Comparison of ENCODE assay signal across 17 cellular contexts in genomic region chr12:110566993-110567392, GRCh38. TPM values are rescaled to one million over a fixed set of nuclear protein-coding genes. Genes with fewer than 3 reads are reported as not detected.
A peak's percentile ranks its signal among the peaks of the same experiment; 100 is the strongest.
DNase-seq lines count a peak whose midpoint lies in the region; ATAC-seq and TF ChIP-seq lines count a peak whose summit lies in the region.
"Had no signal": no experiment of that assay in that cellular context is flagged by ENCODE, and none has a peak within 500 bp of the region (broad histone marks: within the 10 kb centered on the region; RNA-seq: fewer than 3 reads in every experiment).

No MANE protein-coding gene starts in this region.

- WGBS in mesenchymal stem cell = 93% methylated on average over 5 of the region's 5 CpGs

- peaks cover 13% of the 10 kb centered on the region for H3K9me3 Mint-ChIP-seq in activated CD8-positive, alpha-beta T cell treated with anti-CD3 and anti-CD28 coated beads for 36 hours
- peaks cover 14% of the 10 kb centered on the region for H3K9me3 Mint-ChIP-seq in activated CD8-positive, alpha-beta T cell treated with anti-CD3 and anti-CD28 coated beads, Interleukin-2, amount 10 ng/mL, durations not matched to agents 7 days and 5 days (ENCODE audit: insufficient read depth)
- H3K9me3 Mint-ChIP-seq in CD4-positive, alpha-beta T cell = peaks cover 2% of the 10 kb centered on the region
- peaks cover 19% of the 10 kb centered on the region for H3K9me3 Mint-ChIP-seq in WTC11

- peaks cover 29% of the 10 kb centered on the region for H3K79me1 ChIP-seq in mesenchymal stem cell (replicated peaks; ENCODE audit: low read length, poor library complexity, severe bottlenecking)

- no peak overlapping the region for H3K14ac ChIP-seq in mesenchymal stem cell (ENCODE audit: low read length in 2 of 2)

- peaks cover 15% of the 10 kb centered on the region for H3K9me3 ChIP-seq in CD4-positive, alpha-beta T cell (ENCODE audit: control insufficient read depth, low read length)
- H3K9me3 ChIP-seq in mesenchymal stem cell (ENCODE audit: control insufficient read depth, low read length) = peaks cover 12% of the 10 kb centered on the region

- intact Hi-C loops in activated CD8-positive, alpha-beta T cell treated with anti-CD3 and anti-CD28 coated beads for 36 hours (cut with micrococcal nuclease) = no loop called here
- intact Hi-C loops in CD4-positive, alpha-beta T cell (cut with DNase I, micrococcal nuclease) = no loop called here

- no peak overlapping the region for H2AK5ac ChIP-seq in mesenchymal stem cell (ENCODE audit: low read length, severe bottlenecking)

- POLR2A ChIA-PET in activated CD8-positive, alpha-beta T cell treated with anti-CD3 and anti-CD28 coated beads for 36 hours (lab: Charles Lee) = interaction anchor here (1.2 to 11.8 kb wide), 3 partner anchors 10 to 99 kb away, joined by 3 to 79 read pairs (median 3); partner anchors contain the start of genes FAM216A and GPN3
- POLR2A ChIA-PET in activated CD8-positive, alpha-beta T cell treated with anti-CD3 and anti-CD28 coated beads, Interleukin-2, amount 10 ng/mL, durations not matched to agents 7 days and 5 days (lab: Charles Lee) = interaction anchor here (2.3 kb wide), 1 partner anchor 9 kb away, joined by 6 read pairs; no protein-coding TSS in a partner anchor
- POLR2A ChIA-PET in CD4-positive, alpha-beta T cell (lab: Charles Lee) = interaction anchor here (1.1 kb wide), 1 partner anchor 40 kb away, joined by 3 read pairs; no protein-coding TSS in a partner anchor
- POLR2A ChIA-PET in WTC11 (lab: Charles Lee) = no interaction called here

- H3K18ac ChIP-seq in mesenchymal stem cell (ENCODE audit: low read depth in 1 of 2, low read length in 2 of 2) = no peak overlapping the region

- peak overlapping the region; percentile 11 for H4K91ac ChIP-seq in mesenchymal stem cell (ENCODE audit: low read length)

- peak overlapping the region; percentile 40 for H3K27ac Mint-ChIP-seq in activated CD8-positive, alpha-beta T cell treated with anti-CD3 and anti-CD28 coated beads for 36 hours
- H3K27ac Mint-ChIP-seq in activated CD8-positive, alpha-beta T cell treated with anti-CD3 and anti-CD28 coated beads, Interleukin-2, amount 10 ng/mL, durations not matched to agents 7 days and 5 days = no peak overlapping the region
- peak overlapping the region; percentile 97 for H3K27ac Mint-ChIP-seq in CD4-positive, alpha-beta T cell
- H3K27ac Mint-ChIP-seq in WTC11 = peak overlapping the region; percentile 69
- H3K27ac Mint-ChIP-seq: stimulated activated effector memory CD8-positive, alpha-beta T cell treated with anti-CD3 and anti-CD28 coated beads, Interleukin-12 subunit alpha, Interleukin-12 subunit beta, amount 100 ng/mL, for 72 hours had no signal

- H3K27ac ChIP-seq in CD4-positive, alpha-beta T cell (ENCODE audit: low read depth, low read length) = no peak overlapping the region
- H3K27ac ChIP-seq in mesenchymal stem cell (ENCODE audit: low read length, poor library complexity, severe bottlenecking) = no peak overlapping the region
- H3K27ac ChIP-seq: ascending aorta, VCaP had no signal

- H2BK12ac ChIP-seq in mesenchymal stem cell (ENCODE audit: low read length in 2 of 2) = no peak overlapping the region

- H3K27me3 ChIP-seq in CD4-positive, alpha-beta T cell (ENCODE audit: control insufficient read depth, insufficient read depth, low read length) = no peaks in the 10 kb centered on the region
- H3K27me3 ChIP-seq in mesenchymal stem cell (ENCODE audit: control insufficient read depth in 1 of 2, insufficient read depth in 1 of 2, low read length in 2 of 2) = no peaks in the 10 kb centered on the region
- H3K27me3 ChIP-seq: ascending aorta, tibial nerve had no signal

- no peak overlapping the region for H3K4me2 ChIP-seq in mesenchymal stem cell (ENCODE audit: low read length, poor library complexity, severe bottlenecking)

- H3K36me3 ChIP-seq in mesenchymal stem cell (ENCODE audit: control insufficient read depth in 1 of 2, insufficient read depth in 2 of 2, low read depth in 1 of 2, low read length in 2 of 2) = no peaks in the 10 kb centered on the region
- H3K36me3 ChIP-seq: ascending aorta, tibial nerve had no signal

- H2BK120ac ChIP-seq in mesenchymal stem cell (ENCODE audit: low read depth, low read length) = no peak overlapping the region

- H3K36me3 Mint-ChIP-seq in activated CD8-positive, alpha-beta T cell treated with anti-CD3 and anti-CD28 coated beads for 36 hours (ENCODE audit: low read depth) = peaks cover 41% of the 10 kb centered on the region
- peaks cover 23% of the 10 kb centered on the region for H3K36me3 Mint-ChIP-seq in activated CD8-positive, alpha-beta T cell treated with anti-CD3 and anti-CD28 coated beads, Interleukin-2, amount 10 ng/mL, durations not matched to agents 7 days and 5 days (ENCODE audit: low read depth)
- peaks cover 39% of the 10 kb centered on the region for H3K36me3 Mint-ChIP-seq in CD4-positive, alpha-beta T cell (ENCODE audit: low read depth)
- H3K36me3 Mint-ChIP-seq in WTC11 = peaks cover 24% of the 10 kb centered on the region

- no peak overlapping the region for H3K4me3 Mint-ChIP-seq in activated CD8-positive, alpha-beta T cell treated with anti-CD3 and anti-CD28 coated beads for 36 hours
- no peak overlapping the region for H3K4me3 Mint-ChIP-seq in activated CD8-positive, alpha-beta T cell treated with anti-CD3 and anti-CD28 coated beads, Interleukin-2, amount 10 ng/mL, durations not matched to agents 7 days and 5 days
- no peak overlapping the region for H3K4me3 Mint-ChIP-seq in CD4-positive, alpha-beta T cell
- no peak overlapping the region for H3K4me3 Mint-ChIP-seq in WTC11
- H3K4me3 Mint-ChIP-seq: mesothelial cell of epicardium; stimulated activated effector memory CD8-positive, alpha-beta T cell treated with anti-CD3 and anti-CD28 coated beads, Interleukin-12 subunit alpha, Interleukin-12 subunit beta, amount 100 ng/mL, for 72 hours had no signal

- no peaks in the 10 kb centered on the region for H3K27me3 Mint-ChIP-seq in activated CD8-positive, alpha-beta T cell treated with anti-CD3 and anti-CD28 coated beads for 36 hours
- H3K27me3 Mint-ChIP-seq in activated CD8-positive, alpha-beta T cell treated with anti-CD3 and anti-CD28 coated beads, Interleukin-2, amount 10 ng/mL, durations not matched to agents 7 days and 5 days (ENCODE audit: low read depth) = no peaks in the 10 kb centered on the region
- no peaks in the 10 kb centered on the region for H3K27me3 Mint-ChIP-seq in CD4-positive, alpha-beta T cell
- peaks cover 2% of the 10 kb centered on the region; the same call in 1 of the 2 replicates for H3K27me3 Mint-ChIP-seq in WTC11 (ENCODE audit: low read depth)

- no peak overlapping the region for H3K9ac ChIP-seq in mesenchymal stem cell (ENCODE audit: low read length)

- peaks cover 4% of the 10 kb centered on the region for H3K4me1 ChIP-seq in mesenchymal stem cell (ENCODE audit: control insufficient read depth, insufficient read depth, low read depth, low read length)

- TF ChIP-seq CTCF in activated CD8-positive, alpha-beta T cell treated with anti-CD3 and anti-CD28 coated beads for 36 hours (IDR thresholded peaks at IDR 0.05) = no peak
- TF ChIP-seq CTCF in CD4-positive, alpha-beta T cell (IDR thresholded peaks at IDR 0.05) = no peak
- no peak for TF ChIP-seq CTCF in WTC11 (IDR thresholded peaks at IDR 0.05)

- H3K23ac ChIP-seq in mesenchymal stem cell (ENCODE audit: low read length in 2 of 2) = no peak overlapping the region

- H3K4me1 Mint-ChIP-seq in activated CD8-positive, alpha-beta T cell treated with anti-CD3 and anti-CD28 coated beads for 36 hours (ENCODE audit: low read depth) = peaks cover 61% of the 10 kb centered on the region
- peaks cover 39% of the 10 kb centered on the region for H3K4me1 Mint-ChIP-seq in activated CD8-positive, alpha-beta T cell treated with anti-CD3 and anti-CD28 coated beads, Interleukin-2, amount 10 ng/mL, durations not matched to agents 7 days and 5 days (ENCODE audit: low read depth)
- H3K4me1 Mint-ChIP-seq in CD4-positive, alpha-beta T cell (ENCODE audit: low read depth) = peaks cover 55% of the 10 kb centered on the region
- H3K4me1 Mint-ChIP-seq in WTC11 = peaks cover 21% of the 10 kb centered on the region

- no peak overlapping the region for H2AFZ ChIP-seq in mesenchymal stem cell (ENCODE audit: low read depth, low read length)

- H3K4me3 ChIP-seq in mesenchymal stem cell (ENCODE audit: insufficient read depth in 1 of 2, low read depth in 1 of 2, low read length in 2 of 2) = no peak overlapping the region
- H3K4me3 ChIP-seq: ascending aorta, tibial nerve had no signal

- no peak for DNase-seq in activated CD8-positive, alpha-beta T cell treated with anti-CD3 and anti-CD28 coated beads for 36 hours
- no peak for DNase-seq in activated CD8-positive, alpha-beta T cell treated with anti-CD3 and anti-CD28 coated beads, Interleukin-2, amount 10 ng/mL, durations not matched to agents 7 days and 5 days
- no peak for DNase-seq in CD4-positive, alpha-beta T cell
- no peak for DNase-seq in WTC11 (ENCODE audit: low spot score)
- DNase-seq in mesenchymal stem cell = no peak
- DNase-seq in NCI-H1694 (lab: John Stamatoyannopoulos, UW) = no peak
- no peak for DNase-seq in germinal center (ENCODE audit: low spot score)
- DNase-seq: activated effector memory CD4-positive, alpha-beta T cell treated with anti-CD3 and anti-CD28 coated beads, Interleukin-2, amount 50 U/mL, for 16 hours; GOT3; NCI-H510A treated with DMSO at 0.1 percent for 48 hours; Right ventricle myocardium superior had no signal

- peak overlapping the region; percentile 55 for H4K8ac ChIP-seq in mesenchymal stem cell (ENCODE audit: low read length)

- peak overlapping the region in 1 of 2 experiments; percentile 26 for H3K4ac ChIP-seq in mesenchymal stem cell (ENCODE audit: low read depth in 1 of 2, low read length in 2 of 2)

- no peak for ATAC-seq in activated CD8-positive, alpha-beta T cell treated with anti-CD3 and anti-CD28 coated beads for 36 hours
- ATAC-seq in activated CD8-positive, alpha-beta T cell treated with anti-CD3 and anti-CD28 coated beads, Interleukin-2, amount 10 ng/mL, durations not matched to agents 7 days and 5 days = no peak
- no peak for ATAC-seq in CD4-positive, alpha-beta T cell (ENCODE audit: poor library complexity)
- ATAC-seq in WTC11 = no peak
- no peak for ATAC-seq in GM18520 (IDR thresholded peaks at IDR 0.05; ENCODE audit: unreplicated experiment)
- ATAC-seq: stimulated activated effector memory CD8-positive, alpha-beta T cell treated with anti-CD3 and anti-CD28 coated beads, Interleukin-12 subunit alpha, Interleukin-12 subunit beta, amount 100 ng/mL, for 72 hours had no signal

- H2BK15ac ChIP-seq in mesenchymal stem cell (ENCODE audit: low read depth, poor library complexity, severe bottlenecking) = no peak overlapping the region

- no peak overlapping the region for H2BK5ac ChIP-seq in mesenchymal stem cell (ENCODE audit: low read depth, low read length, poor library complexity, severe bottlenecking)

- CTCF ChIA-PET in activated CD8-positive, alpha-beta T cell treated with anti-CD3 and anti-CD28 coated beads for 36 hours (lab: Charles Lee) = interaction anchor here (0.7 to 1.5 kb wide), 6 partner anchors 12 to 204 kb away, joined by 3 to 5 read pairs (median 4); partner anchors contain the start of gene ARPC3
- CTCF ChIA-PET in activated CD8-positive, alpha-beta T cell treated with anti-CD3 and anti-CD28 coated beads, Interleukin-2, amount 10 ng/mL, durations not matched to agents 7 days and 5 days (lab: Charles Lee) = interaction anchor here (0.9 to 4.1 kb wide), 6 partner anchors 9 to 117 kb away, joined by 3 to 22 read pairs (median 6); partner anchors contain the start of gene ARPC3
- CTCF ChIA-PET in CD4-positive, alpha-beta T cell (lab: Charles Lee) = interaction anchor here (1.1 kb wide), 1 partner anchor 15 kb away, joined by 4 read pairs; no protein-coding TSS in a partner anchor
- CTCF ChIA-PET in WTC11 (lab: Charles Lee) = interaction anchor here (0.6 to 1.5 kb wide), 3 partner anchors 10 to 654 kb away, joined by 4 to 9 read pairs (median 6); no protein-coding TSS in a partner anchor

RNA-seq across cellular contexts. Expression of gene PPTC7, which starts 16.1 kb away (rescaled TPM):
- 10 to 100 TPM; 43.1 to 44.5 TPM for total RNA-seq in activated CD8-positive, alpha-beta T cell treated with anti-CD3 and anti-CD28 coated beads for 36 hours
- total RNA-seq in activated CD8-positive, alpha-beta T cell treated with anti-CD3 and anti-CD28 coated beads, Interleukin-2, amount 10 ng/mL, durations not matched to agents 7 days and 5 days = 10 to 100 TPM; 24.4 to 26.8 TPM
- 10 to 100 TPM; 53.8 to 54.8 TPM for total RNA-seq in CD4-positive, alpha-beta T cell
- 14.2 to 15.6 TPM (median 14.9 TPM) in 3 replicates for total RNA-seq in WTC11 (2021)
- 14.0 TPM for polyA plus RNA-seq in mesenchymal stem cell (2013, experiment 1 of 2)
- 14.8 TPM for polyA plus RNA-seq in mesenchymal stem cell (2013, experiment 2 of 2)

RNA-seq across cellular contexts. Expression of gene TCTN1, which starts 46.9 kb away (rescaled TPM):
- total RNA-seq in activated CD8-positive, alpha-beta T cell treated with anti-CD3 and anti-CD28 coated beads for 36 hours = 1 to 10 TPM; 7.9 to 8.6 TPM
- total RNA-seq in activated CD8-positive, alpha-beta T cell treated with anti-CD3 and anti-CD28 coated beads, Interleukin-2, amount 10 ng/mL, durations not matched to agents 7 days and 5 days = 1 to 10 TPM; 5.9 to 7.9 TPM
- 1 to 10 TPM; 5.0 to 5.5 TPM for total RNA-seq in CD4-positive, alpha-beta T cell
- total RNA-seq in WTC11 (2021) = 10.3 to 15.9 TPM (median 13.9 TPM) in 3 replicates
- 58.1 TPM for polyA plus RNA-seq in mesenchymal stem cell (2013, experiment 1 of 2)
- polyA plus RNA-seq in mesenchymal stem cell (2013, experiment 2 of 2) = 60.5 TPM
